19 cellular contexts compared by ENCODE assay signal in the genomic region with DNA sequence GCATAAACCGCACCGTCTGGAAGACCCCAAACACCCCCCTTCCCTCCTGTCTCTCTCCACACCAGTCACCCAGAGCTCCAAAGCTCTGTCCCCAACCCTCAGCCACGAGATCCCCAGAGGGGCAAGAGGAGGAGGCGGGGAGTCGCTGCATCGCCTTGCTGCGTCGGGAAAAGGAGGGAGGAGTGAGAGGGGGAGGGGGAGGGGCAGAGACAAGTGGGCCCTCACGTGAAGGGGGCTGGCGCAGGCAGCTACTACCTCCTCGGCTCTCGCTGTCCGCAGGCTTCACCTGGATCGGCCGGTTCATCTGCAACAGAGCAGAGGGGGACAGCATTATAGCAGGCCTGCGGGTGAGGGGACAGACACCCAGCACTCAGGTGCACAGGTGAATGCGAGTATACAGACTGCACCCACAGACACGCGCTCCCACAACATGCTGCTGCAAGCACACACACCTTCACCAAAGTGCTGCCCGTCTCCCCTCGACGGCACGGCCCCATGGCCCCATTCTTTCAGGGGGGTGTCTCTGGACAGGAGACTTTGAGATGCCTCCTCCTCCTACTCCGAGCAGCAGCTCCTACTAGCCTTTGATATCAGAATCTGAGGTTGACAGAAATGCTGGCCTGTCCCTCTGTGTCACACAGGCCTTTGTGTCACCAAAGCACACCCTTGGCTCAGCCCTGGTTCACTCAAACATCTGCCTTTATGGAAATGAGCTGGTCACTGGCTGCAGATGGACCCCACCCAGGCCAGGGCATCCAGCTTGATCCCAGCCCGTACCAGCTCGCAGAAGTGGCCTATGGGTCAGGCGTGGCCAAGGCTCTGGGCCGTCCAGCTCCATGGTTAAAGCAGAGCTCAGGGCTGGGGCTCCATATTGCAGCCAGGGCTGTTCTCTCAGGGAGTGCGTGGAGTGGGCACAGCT.
A peak's percentile ranks its signal among the peaks of the same experiment; 100 is the strongest.
DNase-seq lines count a peak whose midpoint lies in the region; ATAC-seq, FAIRE-seq and TF ChIP-seq lines count a peak whose summit lies in the region.
"Had no signal": no experiment of that assay in that cellular context is flagged by ENCODE, and none has a peak within 500 bp of the region (broad histone marks: within the 10 kb centered on the region; RNA-seq: fewer than 3 reads in every experiment).

No MANE protein-coding gene starts in this region.

- H3K4me2 ChIP-seq in BLaER1 (peak overlapping the region; percentile 30; the same call in 1 of the 2 replicates), K562 (ENCODE audit: insufficient read depth, low read length) (no peak overlapping the region)

- H3K27ac ChIP-seq in BLaER1 (no peak overlapping the region), K562 (ENCODE audit: extremely low read depth, low read depth, low read length) (no peak overlapping the region), sigmoid colon (no peak overlapping the region), kidney (ENCODE audit: low read depth in 2 of 2, low read length in 2 of 2) (no peak overlapping the region), aorta (ENCODE audit: low read depth in 1 of 2, low read length in 2 of 2) (no peak overlapping the region)
- H3K27ac ChIP-seq: ascending aorta, lower lobe of right lung, ovary, stomach had no signal

- DNase-seq in HEK293T (ENCODE audit: extremely low spot score) (no peak), K562 (ENCODE audit: extremely low read depth in 1 of 4, low spot score in 3 of 4) (no peak), NCI-H748 treated with DMSO at 0.1 percent for 48 hours (lab: John Stamatoyannopoulos, UW) (no peak), sigmoid colon (no peak), kidney (no peak), aorta (no peak)
- DNase-seq: activated naive CD4-positive, alpha-beta T cell treated with Interleukin-2 at 50 U/mL for 16 hours; activated T-cell treated with anti-CD3 and anti-CD28 coated beads for 4 hours; CD8-positive, alpha-beta T cell; effector memory CD8-positive, alpha-beta T cell; lower lobe of right lung; NCI-H1417 treated with DMSO at 0.1 percent for 48 hours; stimulated activated CD4-positive, alpha-beta T cell treated with anti-CD3 and anti-CD28 coated beads, Interleukin-1b, Interleukin-23, amount 100 ng/mL, for 48 hours; T-helper 1 cell had no signal

- no peak for TF ChIP-seq RAD21 in K562 (CRISPR knock-in tag; conservative IDR thresholded peaks at IDR 0.05 in 1 of 2, IDR thresholded peaks at IDR 0.05 in 1 of 2)

- CTCF ChIA-PET in HEK293T (lab: Yijun Ruan, JAX) (interaction anchor here (0.6 to 4.7 kb wide), 18 partner anchors 9 to 460 kb away, joined by 3 to 32 read pairs (median 3); no protein-coding TSS in a partner anchor), K562 (lab: Yijun Ruan, JAX; ENCODE audit: low intra/inter-chr PET ratio) (no interaction called here)

- no TSS peak for BruUV-seq in K562 (replicated peaks; lab: Mats Ljungman, UMichigan)

- H4K20me1 ChIP-seq in BLaER1 (no peaks in the 10 kb centered on the region), K562 (replicated peaks; ENCODE audit: control insufficient read depth, insufficient read depth, low read length) (no peaks in the 10 kb centered on the region; the same call in none of the 2 replicates)

- H3K9me1 ChIP-seq in K562 (ENCODE audit: control insufficient read depth, insufficient read depth, low read length), result no peaks in the 10 kb centered on the region

- intact Hi-C loops in K562 (cut with micrococcal nuclease), result loop anchor here (5.0 to 10.0 kb wide), 2 partner anchors 155 to 213 kb away; no protein-coding TSS in a partner anchor
- intact Hi-C loops in sigmoid colon (cut with DNase I), result no loop called here
- intact Hi-C loops in kidney (cut with DNase I), result no loop called here
- intact Hi-C loops in aorta (cut with DNase I), result no loop called here

- WGBS in K562 (ENCODE audit: insufficient coverage, low coverage, missing lambda C conversion rate), result 7% methylated on average over 21 of the region's 29 CpGs
- 67 to 69% methylated on average over 29 of the region's 29 CpGs for WGBS in sigmoid colon, 2 donors
- WGBS in aorta, 2 donors, result 69 to 74% methylated on average over 29 of the region's 29 CpGs

- POLR2A ChIA-PET in HEK293T (lab: Yijun Ruan, JAX) (no interaction called here), K562 (lab: Yijun Ruan, JAX) (interaction anchor here (0.5 to 0.8 kb wide), 3 partner anchors 11 to 59 kb away, joined by 3 read pairs; no protein-coding TSS in a partner anchor)

- no peaks in the 10 kb centered on the region for H3K27me3 ChIP-seq in BLaER1
- H3K27me3 ChIP-seq in K562 (ENCODE audit: control insufficient read depth in 2 of 2, insufficient read depth in 2 of 2, low read length in 2 of 2), result peaks cover 0 to 39% of the 10 kb centered on the region in 2 experiments; a peak in 3 of 5 replicates
- H3K27me3 ChIP-seq in sigmoid colon, result peaks cover 0 to 13% (median 0%) of the 10 kb centered on the region in 3 donors
- no peaks in the 10 kb centered on the region for H3K27me3 ChIP-seq in aorta (ENCODE audit: control insufficient read depth in 1 of 2, insufficient read depth in 2 of 2, low read length in 1 of 2)
- H3K27me3 ChIP-seq: ascending aorta, ovary had no signal

- H3K9me3 ChIP-seq in BLaER1, result no peaks in the 10 kb centered on the region
- H3K9me3 ChIP-seq in K562 (replicated peaks; ENCODE audit: control insufficient read depth, insufficient read depth, low read depth, low read length), result no peaks in the 10 kb centered on the region
- no peaks in the 10 kb centered on the region for H3K9me3 ChIP-seq in sigmoid colon
- no peaks in the 10 kb centered on the region for H3K9me3 ChIP-seq in kidney (ENCODE audit: control insufficient read depth in 1 of 2, low read length in 2 of 2)
- no peaks in the 10 kb centered on the region for H3K9me3 ChIP-seq in aorta (ENCODE audit: control insufficient read depth, low read length)
- H3K9me3 ChIP-seq: ascending aorta, lower lobe of right lung, ovary, stomach had no signal

- in situ Hi-C loops in K562 (cut with MboI), result no loop called here

- H3K79me2 ChIP-seq in K562 (ENCODE audit: control insufficient read depth, insufficient read depth, low read length), result no peaks in the 10 kb centered on the region

- TF ChIP-seq POLR2A in K562 (conservative IDR thresholded peaks at IDR 0.05) (no peak), sigmoid colon (IDR thresholded peaks at IDR 0.05) (no peak)

- H3K4me3 ChIP-seq in BLaER1, result no peak overlapping the region
- H3K4me3 ChIP-seq in K562, result no peak overlapping the region
- H3K4me3 ChIP-seq in sigmoid colon, result no peak overlapping the region
- no peak overlapping the region for H3K4me3 ChIP-seq in kidney (ENCODE audit: low read length in 2 of 2)
- no peak overlapping the region for H3K4me3 ChIP-seq in aorta (ENCODE audit: low read length in 2 of 2)
- H3K4me3 ChIP-seq: ascending aorta, lower lobe of right lung, ovary, stomach had no signal

- FAIRE-seq in K562 (lab: Jason Lieb, UNC) (no peak), kidney (lab: Jason Lieb, UNC) (no peak)

- H3K4me1 ChIP-seq in BLaER1 (peaks cover 15% of the 10 kb centered on the region), K562 (replicated peaks in 1 of 2; ENCODE audit: control insufficient read depth in 2 of 2, insufficient read depth in 2 of 2, low read length in 2 of 2) (peaks cover 0 to 8% of the 10 kb centered on the region in 2 experiments; a peak in 1 of 5 replicates), sigmoid colon (no peaks in the 10 kb centered on the region), kidney (ENCODE audit: control insufficient read depth in 1 of 2, insufficient read depth in 1 of 2, low read depth in 1 of 2, low read length in 2 of 2) (no peaks in the 10 kb centered on the region), aorta (ENCODE audit: control insufficient read depth in 1 of 2, insufficient read depth in 2 of 2, low read length in 2 of 2) (no peaks in the 10 kb centered on the region)
- H3K4me1 ChIP-seq: ascending aorta, lower lobe of right lung, stomach had no signal

- H2AFZ ChIP-seq in K562 (ENCODE audit: low read depth, low read length), result no peak overlapping the region

- peak; percentile 5 for ATAC-seq in GM19324 (IDR thresholded peaks at IDR 0.05; ENCODE audit: low FRiP score, unreplicated experiment)
- peak; percentile 38 for ATAC-seq in K562
- ATAC-seq in aorta (ENCODE audit: low FRiP score), result no peak
- ATAC-seq: CD8-positive, alpha-beta T cell; effector memory CD8-positive, alpha-beta T cell had no signal

- H3K9ac ChIP-seq in BLaER1 (no peak overlapping the region), K562 (ENCODE audit: insufficient read depth in 1 of 2, low read depth in 2 of 2, low read length in 2 of 2) (no peak overlapping the region; a peak in 1 of 4 replicates), kidney (ENCODE audit: low read length in 2 of 2) (no peak overlapping the region)

- TF ChIP-seq EP300 in K562 (IDR thresholded peaks at IDR 0.05; ENCODE audit: low read length) (no peak), sigmoid colon (IDR thresholded peaks at IDR 0.05) (no peak)

- TF ChIP-seq CTCF in K562 (IDR thresholded peaks at IDR 0.05 in 2 of 3, conservative IDR thresholded peaks at IDR 0.05 in 1 of 3; ENCODE audit: insufficient read depth in 2 of 3, low read depth in 1 of 3, low read length in 3 of 3) (no peak), sigmoid colon (IDR thresholded peaks at IDR 0.05) (no peak), kidney (IDR thresholded peaks at IDR 0.05; ENCODE audit: borderline replicate concordance, extremely low read depth, insufficient read depth) (no peak)

- H3K36me3 ChIP-seq in BLaER1, result no peaks in the 10 kb centered on the region
- H3K36me3 ChIP-seq in K562 (ENCODE audit: control insufficient read depth, insufficient read depth, low read length), result no peaks in the 10 kb centered on the region
- no peaks in the 10 kb centered on the region for H3K36me3 ChIP-seq in sigmoid colon
- no peaks in the 10 kb centered on the region for H3K36me3 ChIP-seq in kidney (ENCODE audit: control insufficient read depth in 1 of 2, insufficient read depth in 2 of 2, low read length in 2 of 2)
- H3K36me3 ChIP-seq in aorta (ENCODE audit: control insufficient read depth in 1 of 2, insufficient read depth in 2 of 2, low read length in 1 of 2), result no peaks in the 10 kb centered on the region
- H3K36me3 ChIP-seq: ascending aorta, lower lobe of right lung, ovary, stomach had no signal

TF ChIP-seq in HEK293T, 16 proteins besides CTCF, POLR2A, EP300 and RAD21:
- TF ChIP-seq HDGF (IDR thresholded peaks at IDR 0.05; ENCODE audit: borderline replicate concordance), result peak; percentile 96; the same call in 1 of the 2 replicates
- TF ChIP-seq TARDBP (IDR thresholded peaks at IDR 0.05), result no peak

TF ChIP-seq in K562, 482 proteins besides CTCF, POLR2A, EP300 and RAD21:
- TF ChIP-seq NR0B1 (IDR thresholded peaks at IDR 0.05; ENCODE audit: partially characterized antibody) (no peak), CBX5 (IDR thresholded peaks at IDR 0.05; ENCODE audit: borderline replicate concordance, low read depth) (no peak)
